1 cellular context compared by ENCODE assay signal in genomic region chr18:61949946-61950345, GRCh38.
TF ChIP-seq lines count a peak whose summit lies in the region.

No MANE protein-coding gene starts in this region.

TF ChIP-seq in SK-N-SH treated with all-trans-retinoic acid at 6 μM for 48 hours, 23 proteins besides CTCF, POLR2A, EP300 and RAD21 (continued from another document):
- no peak for TF ChIP-seq ZNF565 (CRISPR knock-in tag; conservative IDR thresholded peaks at IDR 0.05; ENCODE audit: low read depth)
